Comparison of ENCODE assay signal across 12 cellular contexts in the genomic region with DNA sequence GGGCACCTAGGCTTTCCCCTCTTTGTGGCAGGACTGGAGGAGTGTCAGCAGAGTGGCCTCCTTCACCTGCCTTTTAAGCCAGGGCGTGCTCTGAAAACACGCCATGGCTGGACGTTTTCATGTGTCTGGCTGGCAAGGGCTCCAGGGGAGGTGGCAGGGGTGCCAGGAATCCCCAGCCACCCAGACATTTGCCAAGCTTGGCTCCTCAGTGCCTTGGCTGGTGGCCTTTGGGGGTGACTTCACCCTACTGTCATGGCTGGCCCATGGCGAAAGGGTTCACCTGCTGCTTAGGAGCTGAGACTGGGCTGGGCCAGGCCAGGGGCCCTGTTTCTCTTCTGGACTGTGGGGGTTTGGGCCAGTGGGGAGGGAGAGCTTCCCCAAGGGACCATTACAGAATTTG. TPM values are rescaled to one million over a fixed set of nuclear protein-coding genes. Genes with fewer than 3 reads are reported as not detected.
DNase-seq lines count a peak whose midpoint lies in the region; ATAC-seq and TF ChIP-seq lines count a peak whose summit lies in the region.
"Had no signal": no experiment of that assay in that cellular context is flagged by ENCODE, and none has a peak within 500 bp of the region (broad histone marks: within the 10 kb centered on the region; RNA-seq: fewer than 3 reads in every experiment).

No MANE protein-coding gene starts in this region.

- H3K4me3 Mint-ChIP-seq in activated T-cell treated with anti-CD3 and anti-CD28 coated beads, Interleukin-2, amount 50 U/mL, for 72 hours, result peak overlapping the region; percentile 97 to 100
- no peak overlapping the region for H3K4me3 Mint-ChIP-seq in Caco-2 (ENCODE audit: unreplicated experiment)

- H3K27me3 ChIP-seq in muscle layer of duodenum (ENCODE audit: low read depth, low read length) (no peaks in the 10 kb centered on the region), tibial nerve (no peaks in the 10 kb centered on the region), Caco-2 (replicated peaks; ENCODE audit: control insufficient read depth, insufficient read depth, low read length) (no peaks in the 10 kb centered on the region)

- peaks cover 10 to 23% of the 10 kb centered on the region in 2 donors for H3K36me3 Mint-ChIP-seq in activated T-cell treated with anti-CD3 and anti-CD28 coated beads, Interleukin-2, amount 50 U/mL, for 72 hours (ENCODE audit: insufficient read depth in 2 of 2)
- H3K36me3 Mint-ChIP-seq in Caco-2 (ENCODE audit: insufficient read depth, unreplicated experiment), result no peaks in the 10 kb centered on the region

- H3K9me3 Mint-ChIP-seq in activated T-cell treated with anti-CD3 and anti-CD28 coated beads, Interleukin-2, amount 50 U/mL, for 72 hours, result no peaks in the 10 kb centered on the region
- no peaks in the 10 kb centered on the region for H3K9me3 Mint-ChIP-seq in Caco-2 (ENCODE audit: unreplicated experiment)

- TF ChIP-seq EP300 in tibial nerve (IDR thresholded peaks at IDR 0.05), result no peak

- BruUV-seq in Caco-2 (replicated peaks; lab: Mats Ljungman, UMichigan), result no TSS peak

- H3K27ac ChIP-seq in caudate nucleus (ENCODE audit: low read depth, low read length), result peak overlapping the region; percentile 14
- H3K27ac ChIP-seq in muscle layer of duodenum (ENCODE audit: low read length), result peak overlapping the region; percentile 23
- H3K27ac ChIP-seq in tibial nerve, result peak overlapping the region in 3 of 4 donors; percentile 77 to 100 (median 84)

- H3K36me3 ChIP-seq in muscle layer of duodenum (ENCODE audit: control insufficient read depth in 1 of 2, insufficient read depth in 2 of 2, low read length in 2 of 2) (peaks cover 3 to 15% of the 10 kb centered on the region in 2 donors), tibial nerve (peaks cover 0 to 14% (median 0%) of the 10 kb centered on the region in 3 donors), Caco-2 (ENCODE audit: control insufficient read depth, insufficient read depth, low read length) (peaks cover 2% of the 10 kb centered on the region; the same call in 1 of the 2 replicates)

- CTCF ChIA-PET in Caco-2 (lab: Charles Lee), result interaction anchor here (0.5 kb wide), 1 partner anchor 56 kb away, joined by 5 read pairs; no protein-coding TSS in a partner anchor

- H3K4me1 Mint-ChIP-seq in activated T-cell treated with anti-CD3 and anti-CD28 coated beads, Interleukin-2, amount 50 U/mL, for 72 hours (ENCODE audit: low read depth), result peaks cover 90% of the 10 kb centered on the region
- no peaks in the 10 kb centered on the region for H3K4me1 Mint-ChIP-seq in Caco-2 (ENCODE audit: low read depth, unreplicated experiment)

- ATAC-seq in activated T-cell treated with anti-CD3 and anti-CD28 coated beads, Interleukin-2, amount 50 U/mL, for 72 hours (replicated peaks in 1 of 2), result no peak

- TF ChIP-seq POLR2A in tibial nerve (IDR thresholded peaks at IDR 0.05), result no peak

- H3K4me3 ChIP-seq in muscle layer of duodenum (ENCODE audit: low read depth in 1 of 2, low read length in 2 of 2), result no peak overlapping the region
- no peak overlapping the region for H3K4me3 ChIP-seq in tibial nerve
- H3K4me3 ChIP-seq in Caco-2 (ENCODE audit: low read depth, low read length), result no peak overlapping the region

- 64 to 73% methylated on average over 4 of the region's 4 CpGs for WGBS in tibial nerve, 2 donors

- intact Hi-C loops in Caco-2 (cut with micrococcal nuclease; ENCODE audit: unreplicated experiment), result no loop called here

- no peak for TF ChIP-seq CTCF in tibial nerve (IDR thresholded peaks at IDR 0.05)
- TF ChIP-seq CTCF in Caco-2 (IDR thresholded peaks at IDR 0.05; ENCODE audit: insufficient read depth in 1 of 2, low read depth in 1 of 2, low read length in 1 of 2, severe bottlenecking in 1 of 2, unreplicated experiment in 1 of 2), result no peak
- no peak for TF ChIP-seq CTCF in GM10266 (IDR thresholded peaks at IDR 0.05; ENCODE audit: control insufficient read depth, insufficient read depth, low read depth, missing control alignments)

- H3K27me3 Mint-ChIP-seq in activated T-cell treated with anti-CD3 and anti-CD28 coated beads, Interleukin-2, amount 50 U/mL, for 72 hours (ENCODE audit: low read depth), result no peaks in the 10 kb centered on the region
- no peaks in the 10 kb centered on the region for H3K27me3 Mint-ChIP-seq in Caco-2 (ENCODE audit: insufficient read depth, unreplicated experiment)

- POLR2A ChIA-PET in Caco-2 (lab: Charles Lee), result no interaction called here

- DNase-seq in activated T-cell treated with anti-CD3 and anti-CD28 coated beads, Interleukin-2, amount 50 U/mL, for 72 hours, result no peak
- no peak for DNase-seq in activated T-cell treated with anti-CD3 and anti-CD28 coated beads, Interleukin-2, amount 50 U/mL, for 1 hour
- DNase-seq in caudate nucleus (lab: John Stamatoyannopoulos, UW) (peak in 2 of 61 donors; percentile 25 to 57), tibial nerve (ENCODE audit: low spot score in 2 of 2) (no peak), Caco-2 (no peak), SK-N-DZ (ENCODE audit: low spot score) (no peak), GM10266 (ENCODE audit: extremely low spot score) (no peak)
- DNase-seq: activated CD4-positive, CD25-positive, alpha-beta regulatory T cell; mesenchymal stem cell; NCI-H1694 treated with DMSO at 0.1 percent for 48 hours; stimulated activated CD4-positive, alpha-beta T cell treated with anti-CD3 and anti-CD28 coated beads, Interleukin-15, amount 100 ng/mL, for 24 hours had no signal

- peaks cover 37 to 71% of the 10 kb centered on the region in 2 donors for H3K4me1 ChIP-seq in muscle layer of duodenum (ENCODE audit: control insufficient read depth in 1 of 2, insufficient read depth in 2 of 2, low read length in 2 of 2)
- peaks cover 0 to 100% (median 87%) of the 10 kb centered on the region in 4 donors for H3K4me1 ChIP-seq in tibial nerve
- peaks cover 13% of the 10 kb centered on the region for H3K4me1 ChIP-seq in Caco-2

- peak overlapping the region; percentile 100 for H3K27ac Mint-ChIP-seq in activated T-cell treated with anti-CD3 and anti-CD28 coated beads, Interleukin-2, amount 50 U/mL, for 72 hours
- no peak overlapping the region for H3K27ac Mint-ChIP-seq in Caco-2 (ENCODE audit: unreplicated experiment)

- H3K9me3 ChIP-seq in muscle layer of duodenum (ENCODE audit: control insufficient read depth in 1 of 2, low read length in 2 of 2), result no peaks in the 10 kb centered on the region
- H3K9me3 ChIP-seq in tibial nerve, result no peaks in the 10 kb centered on the region
- H3K9me3 ChIP-seq in Caco-2, result no peaks in the 10 kb centered on the region

RNA-seq across cellular contexts. Expression of a gene that starts 17.6 kb away (rescaled TPM):
- total RNA-seq in activated T-cell treated with anti-CD3 and anti-CD28 coated beads, Interleukin-2, amount 50 U/mL, for 72 hours, result 100 to 1,000 TPM; 260 to 273 TPM
- total RNA-seq in tibial nerve, result 10 to 100 TPM; 61.2 to 77.9 (median 75.1) TPM
- 16.6 and 18.8 TPM in 2 replicates for total RNA-seq in Caco-2 (2022)
- polyA plus RNA-seq in SK-N-DZ (2014; cell fraction: cytosol; rRNA removed), result 65.3 and 76.1 TPM in 2 replicates
- 26.8 and 37.7 TPM in 2 replicates for polyA plus RNA-seq in SK-N-DZ (2014; cell fraction: nucleus; rRNA removed)

Comparison
In these comparisons a context has a peak if more than half of its experiments do, and no peak if none do; other contexts are left out.
1. H3K27ac ChIP-seq: peak in every context shown above with its lines; median percentile 84 in tibial nerve; 23 in muscle layer of duodenum; 14 in caudate nucleus.